10 cellular contexts compared by ENCODE assay signal in genomic region chr11:65391007-65391406, GRCh38. TPM values are rescaled to one million over a fixed set of nuclear protein-coding genes. Genes with fewer than 3 reads are reported as not detected.
DNase-seq lines count a peak whose midpoint lies in the region; ATAC-seq, FAIRE-seq and TF ChIP-seq lines count a peak whose summit lies in the region.
"Had no signal": no experiment of that assay in that cellular context is flagged by ENCODE, and none has a peak within 500 bp of the region (broad histone marks: within the 10 kb centered on the region; RNA-seq: fewer than 3 reads in every experiment).

No MANE protein-coding gene starts in this region.

- POLR2A ChIA-PET in HepG2 (lab: Yijun Ruan, JAX): interaction anchor here (0.8 to 16.8 kb wide), 2 partner anchors 13 to 29 kb away, joined by 3 to 433 read pairs; partner anchors contain the start of gene NEAT1

- intact Hi-C loops in HepG2 (cut with micrococcal nuclease; ENCODE audit: unreplicated experiment) (no loop called here), uterus (cut with DNase I; ENCODE audit: low total_unique reads) (no loop called here)

- no peak overlapping the region for H2AFZ ChIP-seq in HepG2 (ENCODE audit: low read length)

- H3K4me3 ChIP-seq in liver (ENCODE audit: low read depth in 1 of 3, low read length in 3 of 3) (no peak overlapping the region), HepG2 (replicated peaks in 1 of 3; ENCODE audit: insufficient read depth in 1 of 3, low read depth in 2 of 3, low read length in 3 of 3) (no peak overlapping the region), lung (no peak overlapping the region), uterus (peak overlapping the region in 1 of 2 donors; percentile 7)

- H3K4me2 ChIP-seq in HepG2 (ENCODE audit: low read depth, low read length): no peak overlapping the region

- no peak for TF ChIP-seq RAD21 in liver (IDR thresholded peaks at IDR 0.05)
- no peak for TF ChIP-seq RAD21 in HepG2 (CRISPR knock-in tag; IDR thresholded peaks at IDR 0.05)

- H4K20me1 ChIP-seq in HepG2 (ENCODE audit: insufficient read depth, low read length): no peaks in the 10 kb centered on the region

- no TSS peak for BruUV-seq in HepG2 (replicated peaks; lab: Mats Ljungman, UMichigan)

- WGBS in liver: 75% methylated on average over 9 of the region's 9 CpGs
- 83% methylated on average over 1 of the region's 9 CpGs for WGBS in HepG2 (ENCODE audit: low lambda C conversion rate)
- 54 to 76% methylated on average over 9 of the region's 9 CpGs for WGBS in lung, 2 donors

- CTCF ChIA-PET in HepG2 (lab: Yijun Ruan, JAX; ENCODE audit: low intra/inter-chr PET ratio, low total read pairs): no interaction called here

- in situ Hi-C loops in HepG2 (cut with HindIII; ENCODE audit: extremely low pct_ligation_motif_present, low pct_unique_long_range_greater_than_20kb): no loop called here

- peaks cover 0 to 11% (median 5%) of the 10 kb centered on the region in 4 donors for H3K4me1 ChIP-seq in liver (ENCODE audit: control insufficient read depth in 4 of 4, insufficient read depth in 4 of 4, low read length in 3 of 4)
- H3K4me1 ChIP-seq in HepG2 (ENCODE audit: insufficient read depth, low read length): peaks cover 28% of the 10 kb centered on the region
- H3K4me1 ChIP-seq in lung (ENCODE audit: control insufficient read depth in 2 of 2, insufficient read depth in 2 of 2, low read length in 2 of 2): peaks cover 0 to 24% of the 10 kb centered on the region in 2 donors
- H3K4me1 ChIP-seq in uterus: peaks cover 0 to 21% of the 10 kb centered on the region in 2 donors

- H3K79me2 ChIP-seq in HepG2 (ENCODE audit: insufficient read depth, low read length): no peaks in the 10 kb centered on the region

- TF ChIP-seq POLR2A in HepG2 (IDR thresholded peaks at IDR 0.05; ENCODE audit: insufficient read depth in 1 of 2, low read depth in 2 of 2, low read length in 2 of 2) (no peak), uterus (IDR thresholded peaks at IDR 0.05) (no peak)

- H3K36me3 ChIP-seq in liver (ENCODE audit: control insufficient read depth in 4 of 4, insufficient read depth in 3 of 4, low read depth in 1 of 4, low read length in 3 of 4) (peaks cover 0 to 9% (median 0%) of the 10 kb centered on the region in 4 donors), HepG2 (replicated peaks in 1 of 2; ENCODE audit: control insufficient read depth in 1 of 2, insufficient read depth in 2 of 2, low read length in 2 of 2) (peaks cover 6 to 9% of the 10 kb centered on the region in 2 experiments; a peak in 2 of 5 replicates), lung (ENCODE audit: control insufficient read depth in 2 of 2, insufficient read depth in 2 of 2, low read length in 2 of 2) (peaks cover 5 to 44% of the 10 kb centered on the region in 2 donors), uterus (no peaks in the 10 kb centered on the region)

- no peak for ATAC-seq in HepG2
- ATAC-seq in lung (ENCODE audit: insufficient read depth, low FRiP score): no peak
- no peak for ATAC-seq in HG02885 (IDR thresholded peaks at IDR 0.05; ENCODE audit: poor library complexity, unreplicated experiment)

- no peak for TF ChIP-seq EP300 in HepG2 (IDR thresholded peaks at IDR 0.05; ENCODE audit: low read depth in 2 of 2, low read length in 2 of 2)
- TF ChIP-seq EP300 in HepG2 (CRISPR knock-in tag; IDR thresholded peaks at IDR 0.05; ENCODE audit: borderline replicate concordance): no peak

- H3K9me3 ChIP-seq in liver (ENCODE audit: control insufficient read depth in 4 of 4, low read length in 3 of 4) (no peaks in the 10 kb centered on the region), HepG2 (ENCODE audit: low read length) (no peaks in the 10 kb centered on the region), lung (ENCODE audit: control insufficient read depth in 2 of 2, insufficient read depth in 1 of 2, low read length in 1 of 2) (no peaks in the 10 kb centered on the region), uterus (no peaks in the 10 kb centered on the region)

- H3K27ac ChIP-seq in liver (ENCODE audit: low read depth in 1 of 2, low read length in 2 of 2): peak overlapping the region; percentile 59 to 60
- no peak overlapping the region for H3K27ac ChIP-seq in HepG2 (ENCODE audit: extremely low read length, insufficient read depth, low read length)
- peak overlapping the region; percentile 38 to 78 for H3K27ac ChIP-seq in lung (ENCODE audit: low read depth in 1 of 2, low read length in 1 of 2)
- H3K27ac ChIP-seq in uterus: peak overlapping the region; percentile 69 to 97
- H3K27ac ChIP-seq: C4-2B had no signal

- no peak overlapping the region for H3K9ac ChIP-seq in liver (ENCODE audit: low read depth in 1 of 2, low read length in 2 of 2)
- no peak overlapping the region for H3K9ac ChIP-seq in HepG2 (ENCODE audit: insufficient read depth, low read depth, low read length)

- TF ChIP-seq CTCF in liver (IDR thresholded peaks at IDR 0.05; ENCODE audit: low read depth, low read length, missing input control) (no peak), HepG2 (CRISPR knock-in tag; IDR thresholded peaks at IDR 0.05) (no peak), lung (IDR thresholded peaks at IDR 0.05; ENCODE audit: control extremely low read depth, extremely low read depth) (no peak), uterus (IDR thresholded peaks at IDR 0.05) (no peak)

- no peaks in the 10 kb centered on the region for H3K27me3 ChIP-seq in liver (ENCODE audit: control insufficient read depth in 4 of 4, insufficient read depth in 4 of 4, low read length in 3 of 4)
- H3K27me3 ChIP-seq in HepG2 (ENCODE audit: control insufficient read depth in 1 of 2, insufficient read depth in 2 of 2, low read length in 2 of 2): no peaks in the 10 kb centered on the region
- no peaks in the 10 kb centered on the region for H3K27me3 ChIP-seq in lung (ENCODE audit: control insufficient read depth, insufficient read depth)
- no peaks in the 10 kb centered on the region for H3K27me3 ChIP-seq in uterus

- DNase-seq in HepG2 (ENCODE audit: low spot score): no peak
- DNase-seq in dermis blood vessel endothelial cell: peak; percentile 45
- no peak for DNase-seq in lung (ENCODE audit: low spot score)
- DNase-seq in uterus: no peak
- DNase-seq in HuH-7 (ENCODE audit: low spot score): no peak
- no peak for DNase-seq in NCI-H2107 treated with DMSO at 0.1 percent for 48 hours (lab: John Stamatoyannopoulos, UW; ENCODE audit: unreplicated experiment)
- DNase-seq: NCI-H2029 had no signal

- FAIRE-seq in HepG2 (lab: Jason Lieb, UNC): no peak

RNA-seq across cellular contexts. Expression of gene FRMD8, which starts 4.6 kb away (rescaled TPM):
- 10 to 100 TPM; 20.7 to 22.8 TPM for total RNA-seq in liver
- 1 to 10 TPM; 2.8 to 9.4 TPM for polyA plus RNA-seq in liver
- 18.0 and 20.6 TPM in 2 replicates for total RNA-seq in HepG2 (2016; rRNA removed; fragmentation: Illumina TruSeq; extraction: Trizol)
- 2.2 and 2.9 TPM in 2 replicates for total RNA-seq in HepG2 (2016; cell fraction: cytosol; rRNA removed; fragmentation: Illumina TruSeq; extraction: Trizol; ENCODE audit: low read depth)
- 17.5 and 22.6 TPM in 2 replicates for total RNA-seq in HepG2 (2016; cell fraction: insoluble cytoplasmic fraction; rRNA removed; fragmentation: Illumina TruSeq; extraction: Trizol)
- total RNA-seq in HepG2 (2016; cell fraction: membrane; rRNA removed; fragmentation: Illumina TruSeq; extraction: Trizol): 5.3 and 6.3 TPM in 2 replicates
- total RNA-seq in HepG2 (2016; cell fraction: nucleus; rRNA removed; fragmentation: Illumina TruSeq; extraction: Trizol): 12.4 and 14.6 TPM in 2 replicates
- 5.8 and 9.4 TPM in 2 replicates for polyA plus RNA-seq in HepG2 (2011; rRNA removed)
- 5.9 and 6.7 TPM in 2 replicates for polyA plus RNA-seq in HepG2 (2011; cell fraction: cytosol; rRNA removed)
- polyA plus RNA-seq in HepG2 (2011; cell fraction: nucleus; rRNA removed): 26.7 and 32.6 TPM in 2 replicates
- 3.5 and 5.2 TPM in 2 replicates for polyA plus RNA-seq in HepG2 (2012)
- polyA plus RNA-seq in HepG2 (2016; cell fraction: cytosol; fragmentation: Illumina TruSeq; extraction: Trizol; ENCODE audit: low read depth): 2.5 and 2.6 TPM in 2 replicates
- polyA plus RNA-seq in HepG2 (2016; cell fraction: insoluble cytoplasmic fraction; fragmentation: Illumina TruSeq; extraction: Trizol; ENCODE audit: low read depth): 13.5 and 17.1 TPM in 2 replicates
- 2.8 and 3.8 TPM in 2 replicates for polyA plus RNA-seq in HepG2 (2016; cell fraction: membrane; fragmentation: Illumina TruSeq; extraction: Trizol; ENCODE audit: low read depth)
- 21.4 and 24.7 TPM in 2 replicates for polyA plus RNA-seq in HepG2 (2016; cell fraction: nucleus; fragmentation: Illumina TruSeq; extraction: Trizol; ENCODE audit: insufficient read depth, low read depth)
- polyA minus RNA-seq in HepG2 (2011; rRNA and poly(A)+ RNA removed; ENCODE audit: low replicate concordance): 22.3 and 24.3 TPM in 2 replicates
- 5.4 and 6.2 TPM in 2 replicates for polyA minus RNA-seq in HepG2 (2011; cell fraction: cytosol; rRNA and poly(A)+ RNA removed)
- polyA minus RNA-seq in HepG2 (2011; cell fraction: nucleus; rRNA and poly(A)+ RNA removed): 6.2 and 11.8 TPM in 2 replicates
- total RNA-seq in dermis blood vessel endothelial cell: 152 and 238 TPM in 2 replicates
- 10 to 100 TPM; 18.5 to 39.9 TPM for total RNA-seq in lung
- polyA plus RNA-seq in lung: 10 to 100 TPM; 15.8 to 25.7 TPM
- 100 to 1,000 TPM in 1 of 4 donors, 10 to 100 TPM in 3; 15.9 to 160 (median 41.5) TPM for total RNA-seq in uterus

RNA-seq across cellular contexts. Expression of gene SLC25A45, which starts 8.6 kb away (rescaled TPM):
- total RNA-seq in liver (1 to 10 TPM; 5.1 to 6.8 TPM), HepG2 (2016; rRNA removed; fragmentation: Illumina TruSeq; extraction: Trizol) (2.1 and 3.4 TPM in 2 replicates), dermis blood vessel endothelial cell (1.0 and 3.3 TPM in 2 replicates), lung (10 to 100 TPM in 1 of 2 donors, 1 to 10 TPM in 1; 7.3 to 15.6 TPM), uterus (1 to 10 TPM in 2 of 4 donors, under 1 TPM in 1, not detected in 1; 0.29 to 5.9 (median 5.3) TPM)
- polyA plus RNA-seq in liver (1 to 10 TPM; 4.5 to 5.6 TPM), HepG2 (2011; rRNA removed) (1.2 and 1.9 TPM in 2 replicates), lung (1 to 10 TPM; 5.5 to 9.0 TPM)
- total RNA-seq in HepG2 (2016; cell fraction: cytosol; rRNA removed; fragmentation: Illumina TruSeq; extraction: Trizol; ENCODE audit: low read depth): 0.79 and 1.0 TPM in 2 replicates
- total RNA-seq in HepG2 (2016; cell fraction: insoluble cytoplasmic fraction; rRNA removed; fragmentation: Illumina TruSeq; extraction: Trizol): 1.9 TPM in 2 replicates
- total RNA-seq in HepG2 (2016; cell fraction: membrane; rRNA removed; fragmentation: Illumina TruSeq; extraction: Trizol): 1.5 and 2.2 TPM in 2 replicates
- total RNA-seq in HepG2 (2016; cell fraction: nucleus; rRNA removed; fragmentation: Illumina TruSeq; extraction: Trizol): 1.3 and 3.5 TPM in 2 replicates
- 0.95 and 0.99 TPM in 2 replicates for polyA plus RNA-seq in HepG2 (2011; cell fraction: cytosol; rRNA removed)
- polyA plus RNA-seq in HepG2 (2011; cell fraction: nucleus; rRNA removed): 5.9 and 6.0 TPM in 2 replicates
- 2.0 and 4.1 TPM in 2 replicates for polyA plus RNA-seq in HepG2 (2012)
- polyA plus RNA-seq in HepG2 (2016; cell fraction: cytosol; fragmentation: Illumina TruSeq; extraction: Trizol; ENCODE audit: low read depth): 0.45 and 0.70 TPM in 2 replicates
- 1.3 and 1.6 TPM in 2 replicates for polyA plus RNA-seq in HepG2 (2016; cell fraction: insoluble cytoplasmic fraction; fragmentation: Illumina TruSeq; extraction: Trizol; ENCODE audit: low read depth)
- 1.4 and 1.5 TPM in 2 replicates for polyA plus RNA-seq in HepG2 (2016; cell fraction: membrane; fragmentation: Illumina TruSeq; extraction: Trizol; ENCODE audit: low read depth)
- 5.6 and 8.8 TPM in 2 replicates for polyA plus RNA-seq in HepG2 (2016; cell fraction: nucleus; fragmentation: Illumina TruSeq; extraction: Trizol; ENCODE audit: insufficient read depth, low read depth)
- 1.9 and 7.2 TPM in 2 replicates for polyA minus RNA-seq in HepG2 (2011; rRNA and poly(A)+ RNA removed; ENCODE audit: low replicate concordance)
- polyA minus RNA-seq in HepG2 (2011; cell fraction: cytosol; rRNA and poly(A)+ RNA removed): 1.4 and 2.5 TPM in 2 replicates
- polyA minus RNA-seq in HepG2 (2011; cell fraction: nucleus; rRNA and poly(A)+ RNA removed): 1.4 and 2.4 TPM in 2 replicates

RNA-seq across cellular contexts. Expression of gene NEAT1, which starts 31.6 kb away (rescaled TPM):
- total RNA-seq in liver (1,000 to 10,000 TPM in 1 of 2 donors, 10 to 100 TPM in 1; 29.6 to 1,968 TPM), HepG2 (2016; rRNA removed; fragmentation: Illumina TruSeq; extraction: Trizol) (10.5 and 20.5 TPM in 2 replicates), dermis blood vessel endothelial cell (50.4 and 189 TPM in 2 replicates), lung (100 to 1,000 TPM; 518 to 912 TPM), uterus (100 to 1,000 TPM in 3 of 4 donors, 10 to 100 TPM in 1; 33.6 to 932 (median 120) TPM)
- polyA plus RNA-seq in liver (100 to 1,000 TPM in 1 of 2 donors, 10 to 100 TPM in 1; 50.2 to 111 TPM), HepG2 (2011; rRNA removed) (41.2 and 41.3 TPM in 2 replicates), lung (1,000 to 10,000 TPM in 1 of 2 donors, 100 to 1,000 TPM in 1; 481 to 1,176 TPM)
- 2.2 and 2.6 TPM in 2 replicates for total RNA-seq in HepG2 (2016; cell fraction: cytosol; rRNA removed; fragmentation: Illumina TruSeq; extraction: Trizol; ENCODE audit: low read depth)
- 8.4 and 21.3 TPM in 2 replicates for total RNA-seq in HepG2 (2016; cell fraction: insoluble cytoplasmic fraction; rRNA removed; fragmentation: Illumina TruSeq; extraction: Trizol)
- 7.8 and 8.3 TPM in 2 replicates for total RNA-seq in HepG2 (2016; cell fraction: membrane; rRNA removed; fragmentation: Illumina TruSeq; extraction: Trizol)
- 196 and 220 TPM in 2 replicates for total RNA-seq in HepG2 (2016; cell fraction: nucleus; rRNA removed; fragmentation: Illumina TruSeq; extraction: Trizol)
- 13.0 and 13.4 TPM in 2 replicates for polyA plus RNA-seq in HepG2 (2011; cell fraction: cytosol; rRNA removed)
- 222 and 327 TPM in 2 replicates for polyA plus RNA-seq in HepG2 (2011; cell fraction: nucleus; rRNA removed)
- polyA plus RNA-seq in HepG2 (2012): 288 and 371 TPM in 2 replicates
- 3.6 and 4.3 TPM in 2 replicates for polyA plus RNA-seq in HepG2 (2016; cell fraction: cytosol; fragmentation: Illumina TruSeq; extraction: Trizol; ENCODE audit: low read depth)
- 54.0 and 61.1 TPM in 2 replicates for polyA plus RNA-seq in HepG2 (2016; cell fraction: insoluble cytoplasmic fraction; fragmentation: Illumina TruSeq; extraction: Trizol; ENCODE audit: low read depth)
- 47.1 and 54.4 TPM in 2 replicates for polyA plus RNA-seq in HepG2 (2016; cell fraction: membrane; fragmentation: Illumina TruSeq; extraction: Trizol; ENCODE audit: low read depth)
- 577 and 628 TPM in 2 replicates for polyA plus RNA-seq in HepG2 (2016; cell fraction: nucleus; fragmentation: Illumina TruSeq; extraction: Trizol; ENCODE audit: insufficient read depth, low read depth)
- polyA minus RNA-seq in HepG2 (2011; rRNA and poly(A)+ RNA removed; ENCODE audit: low replicate concordance): 64.6 and 225 TPM in 2 replicates
- 17.3 and 20.2 TPM in 2 replicates for polyA minus RNA-seq in HepG2 (2011; cell fraction: cytosol; rRNA and poly(A)+ RNA removed)
- 1,479 and 1,737 TPM in 2 replicates for polyA minus RNA-seq in HepG2 (2011; cell fraction: nucleus; rRNA and poly(A)+ RNA removed)

RNA-seq across cellular contexts. Expression of gene TIGD3, which starts 36.5 kb away (rescaled TPM):
- under 1 TPM; 0.17 to 0.33 TPM for total RNA-seq in liver
- polyA plus RNA-seq in liver: under 1 TPM in 1 of 2 donors, not detected in 1; 0.08 TPM
- 4.0 and 4.9 TPM in 2 replicates for total RNA-seq in HepG2 (2016; rRNA removed; fragmentation: Illumina TruSeq; extraction: Trizol)
- 1.8 TPM in 2 replicates for total RNA-seq in HepG2 (2016; cell fraction: cytosol; rRNA removed; fragmentation: Illumina TruSeq; extraction: Trizol; ENCODE audit: low read depth)
- 2.9 and 5.0 TPM in 2 replicates for total RNA-seq in HepG2 (2016; cell fraction: insoluble cytoplasmic fraction; rRNA removed; fragmentation: Illumina TruSeq; extraction: Trizol)
- 4.8 and 6.2 TPM in 2 replicates for total RNA-seq in HepG2 (2016; cell fraction: membrane; rRNA removed; fragmentation: Illumina TruSeq; extraction: Trizol)
- total RNA-seq in HepG2 (2016; cell fraction: nucleus; rRNA removed; fragmentation: Illumina TruSeq; extraction: Trizol): 3.5 and 3.9 TPM in 2 replicates
- 0.49 and 1.0 TPM in 2 replicates for polyA plus RNA-seq in HepG2 (2011; rRNA removed)
- 0.56 and 0.79 TPM in 2 replicates for polyA plus RNA-seq in HepG2 (2011; cell fraction: cytosol; rRNA removed)
- polyA plus RNA-seq in HepG2 (2011; cell fraction: nucleus; rRNA removed): 1.9 and 2.2 TPM in 2 replicates
- 0.59 and 0.70 TPM in 2 replicates for polyA plus RNA-seq in HepG2 (2012)
- polyA plus RNA-seq in HepG2 (2016; cell fraction: cytosol; fragmentation: Illumina TruSeq; extraction: Trizol; ENCODE audit: low read depth): 1.0 and 1.4 TPM in 2 replicates
- polyA plus RNA-seq in HepG2 (2016; cell fraction: insoluble cytoplasmic fraction; fragmentation: Illumina TruSeq; extraction: Trizol; ENCODE audit: low read depth): 2.7 and 3.5 TPM in 2 replicates
- polyA plus RNA-seq in HepG2 (2016; cell fraction: membrane; fragmentation: Illumina TruSeq; extraction: Trizol; ENCODE audit: low read depth): 2.7 and 3.4 TPM in 2 replicates
- 6.7 TPM in 2 replicates for polyA plus RNA-seq in HepG2 (2016; cell fraction: nucleus; fragmentation: Illumina TruSeq; extraction: Trizol; ENCODE audit: insufficient read depth, low read depth)
- polyA minus RNA-seq in HepG2 (2011; rRNA and poly(A)+ RNA removed; ENCODE audit: low replicate concordance): 1.2 and 1.3 TPM in 2 replicates
- polyA minus RNA-seq in HepG2 (2011; cell fraction: cytosol; rRNA and poly(A)+ RNA removed): 0.59 and 0.79 TPM in 2 replicates
- 1.1 and 1.5 TPM in 2 replicates for polyA minus RNA-seq in HepG2 (2011; cell fraction: nucleus; rRNA and poly(A)+ RNA removed)
- total RNA-seq in dermis blood vessel endothelial cell: 0.17 and 0.23 TPM in 2 replicates
- under 1 TPM in 1 of 2 donors, not detected in 1; 0.21 TPM for total RNA-seq in lung
- under 1 TPM; 0.24 to 0.27 TPM for polyA plus RNA-seq in lung
- total RNA-seq in uterus: under 1 TPM in 2 of 4 donors, not detected in 2; under 0.01 to 0.35 TPM

RNA-seq across cellular contexts. Expression of gene DPF2, which starts 57.4 kb away (rescaled TPM):
- total RNA-seq in liver (10 to 100 TPM; 12.8 to 14.8 TPM), HepG2 (2016; rRNA removed; fragmentation: Illumina TruSeq; extraction: Trizol) (30.4 and 31.0 TPM in 2 replicates), dermis blood vessel endothelial cell (32.7 and 60.4 TPM in 2 replicates), lung (10 to 100 TPM; 44.6 to 53.2 TPM), uterus (100 to 1,000 TPM in 1 of 4 donors, 10 to 100 TPM in 3; 16.1 to 108 (median 56.8) TPM)
- polyA plus RNA-seq in liver (10 to 100 TPM in 1 of 2 donors, 1 to 10 TPM in 1; 9.2 to 10.0 TPM), HepG2 (2011; rRNA removed) (20.4 and 21.0 TPM in 2 replicates), lung (10 to 100 TPM; 21.5 to 25.0 TPM)
- total RNA-seq in HepG2 (2016; cell fraction: cytosol; rRNA removed; fragmentation: Illumina TruSeq; extraction: Trizol; ENCODE audit: low read depth): 6.9 and 8.6 TPM in 2 replicates
- total RNA-seq in HepG2 (2016; cell fraction: insoluble cytoplasmic fraction; rRNA removed; fragmentation: Illumina TruSeq; extraction: Trizol): 30.2 and 32.5 TPM in 2 replicates
- total RNA-seq in HepG2 (2016; cell fraction: membrane; rRNA removed; fragmentation: Illumina TruSeq; extraction: Trizol): 14.1 and 16.7 TPM in 2 replicates
- total RNA-seq in HepG2 (2016; cell fraction: nucleus; rRNA removed; fragmentation: Illumina TruSeq; extraction: Trizol): 22.1 and 26.8 TPM in 2 replicates
- polyA plus RNA-seq in HepG2 (2011; cell fraction: cytosol; rRNA removed): 18.8 and 20.8 TPM in 2 replicates
- 70.3 and 70.7 TPM in 2 replicates for polyA plus RNA-seq in HepG2 (2011; cell fraction: nucleus; rRNA removed)
- polyA plus RNA-seq in HepG2 (2012): 24.2 and 26.4 TPM in 2 replicates
- 3.8 and 3.9 TPM in 2 replicates for polyA plus RNA-seq in HepG2 (2016; cell fraction: cytosol; fragmentation: Illumina TruSeq; extraction: Trizol; ENCODE audit: low read depth)
- polyA plus RNA-seq in HepG2 (2016; cell fraction: insoluble cytoplasmic fraction; fragmentation: Illumina TruSeq; extraction: Trizol; ENCODE audit: low read depth): 40.7 and 49.0 TPM in 2 replicates
- polyA plus RNA-seq in HepG2 (2016; cell fraction: membrane; fragmentation: Illumina TruSeq; extraction: Trizol; ENCODE audit: low read depth): 9.5 and 10.0 TPM in 2 replicates
- 56.7 and 57.4 TPM in 2 replicates for polyA plus RNA-seq in HepG2 (2016; cell fraction: nucleus; fragmentation: Illumina TruSeq; extraction: Trizol; ENCODE audit: insufficient read depth, low read depth)
- polyA minus RNA-seq in HepG2 (2011; rRNA and poly(A)+ RNA removed; ENCODE audit: low replicate concordance): 48.9 and 49.9 TPM in 2 replicates
- 18.2 and 18.4 TPM in 2 replicates for polyA minus RNA-seq in HepG2 (2011; cell fraction: cytosol; rRNA and poly(A)+ RNA removed)
- 31.2 and 43.3 TPM in 2 replicates for polyA minus RNA-seq in HepG2 (2011; cell fraction: nucleus; rRNA and poly(A)+ RNA removed)
